In the genomic region with DNA sequence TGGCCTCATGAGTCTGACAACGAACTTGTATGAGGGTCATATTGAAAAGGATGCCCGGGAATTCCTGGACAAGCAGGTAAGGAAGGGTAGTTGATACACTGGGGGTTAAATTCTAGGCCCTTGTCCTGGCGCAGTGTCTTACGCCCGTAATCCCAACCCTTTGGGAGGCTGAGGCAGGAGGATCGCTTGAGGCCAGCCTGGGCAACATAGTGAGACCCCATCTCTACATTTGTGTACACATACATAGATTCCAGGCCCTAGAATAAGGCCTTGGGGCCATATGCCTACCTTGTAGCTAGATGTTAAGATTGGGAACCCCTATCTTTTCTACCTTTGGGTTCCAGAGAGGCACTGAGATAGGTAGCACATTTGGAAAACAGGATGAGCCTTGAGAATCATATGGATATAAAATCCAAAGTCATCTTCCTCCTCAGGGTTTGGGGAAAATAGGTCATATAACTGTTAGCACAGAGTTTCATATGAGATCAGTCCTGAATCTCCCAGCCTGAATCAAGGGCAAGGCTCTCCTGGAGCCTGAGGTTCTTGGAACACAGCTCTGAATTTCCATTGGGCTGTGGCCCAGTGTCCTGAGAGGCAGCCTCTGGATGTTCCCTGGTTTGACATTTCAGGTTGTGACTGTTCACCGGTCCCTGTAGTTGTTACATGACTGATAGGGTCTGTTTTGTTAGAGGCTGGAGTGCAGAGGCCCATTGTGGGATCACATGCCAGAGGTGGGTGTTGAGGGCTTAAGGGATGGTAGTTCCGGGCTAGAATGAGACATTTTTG, we compare ENCODE assay signal across 24 cellular contexts.
A peak's percentile ranks its signal among the peaks of the same experiment; 100 is the strongest.
DNase-seq lines count a peak whose midpoint lies in the region; ATAC-seq, FAIRE-seq and TF ChIP-seq lines count a peak whose summit lies in the region.
"Had no signal": no experiment of that assay in that cellular context is flagged by ENCODE, and none has a peak within 500 bp of the region (broad histone marks: within the 10 kb centered on the region; RNA-seq: fewer than 3 reads in every experiment).

No MANE protein-coding gene starts in this region.

- H3K4me1 Mint-ChIP-seq in stimulated activated naive B cell treated with anti-CD40 and anti-IgM and Interleukin-4, amounts not matched to agents 10 μg/mL and 1 μg/mL and 100 μg/mL, for 72 hours, result no peaks in the 10 kb centered on the region

- H3K4me1 ChIP-seq in K562 (replicated peaks in 1 of 2; ENCODE audit: control insufficient read depth in 2 of 2, insufficient read depth in 2 of 2, low read length in 2 of 2) (peaks cover 3 to 7% of the 10 kb centered on the region in 2 experiments; a peak in 3 of 5 replicates), heart left ventricle (peaks cover 0 to 46% (median 19%) of the 10 kb centered on the region in 12 donors), right cardiac atrium (ENCODE audit: control insufficient read depth, insufficient read depth, low read length) (peaks cover 22% of the 10 kb centered on the region), skeletal muscle tissue (ENCODE audit: control insufficient read depth in 3 of 3, insufficient read depth in 3 of 3, low read length in 3 of 3) (peaks cover 39 to 45% (median 43%) of the 10 kb centered on the region in 3 donors), PC-9 (replicated peaks; ENCODE audit: insufficient read depth) (no peaks in the 10 kb centered on the region)
- H3K4me1 ChIP-seq: A549; BLaER1 treated with 17β-estradiol and CSF1 and Interleukin-3, amounts not matched to agents 10 nM and 100 nM; SJSA1 had no signal

- no peaks in the 10 kb centered on the region for H3F3A ChIP-seq in PC-9 (ENCODE audit: insufficient read depth, low read depth)

- no peaks in the 10 kb centered on the region for H3K27me3 Mint-ChIP-seq in stimulated activated naive B cell treated with anti-CD40 and anti-IgM and Interleukin-4, amounts not matched to agents 10 μg/mL and 1 μg/mL and 100 μg/mL, for 72 hours
- H3K27me3 Mint-ChIP-seq: CD4-positive, alpha-beta T cell had no signal

- DNase-seq in K562 (ENCODE audit: extremely low read depth in 1 of 4, low spot score in 3 of 4) (no peak), heart left ventricle (peak in 3 of 5 donors; percentile 43 to 82 (median 72)), right cardiac atrium (no peak), PC-9 (no peak), HUDEP-2 (lab: John Stamatoyannopoulos, UW; ENCODE audit: unreplicated experiment in 76 of 76) (no peak)
- no peak for DNase-seq in stimulated activated naive B cell treated with anti-CD40 and anti-IgM and Interleukin-4, amounts not matched to agents 10 μg/mL and 1 μg/mL and 100 μg/mL, for 72 hours
- DNase-seq: AML-193; CD4-positive, alpha-beta T cell; EL; GDM1; HCEC 1CT; IMR-90; MM.1S; NCI-H2029; NCI-H446; NCI-H524 treated with DMSO at 0.1 percent for 48 hours; NCI-H774 had no signal

- no peak overlapping the region for H2AFZ ChIP-seq in K562 (ENCODE audit: low read depth, low read length)
- no peak overlapping the region for H2AFZ ChIP-seq in PC-9

- intact Hi-C loops in K562 (cut with micrococcal nuclease), result no loop called here
- intact Hi-C loops in heart left ventricle (cut with DNase I), result loop anchor here in 5 of 10 donors (2.0 to 10.0 kb wide), 4 partner anchors 103 to 113 kb away; no protein-coding TSS in a partner anchor
- intact Hi-C loops in right cardiac atrium (cut with DNase I), result no loop called here
- intact Hi-C loops in PC-9 (cut with micrococcal nuclease; ENCODE audit: unreplicated experiment), result no loop called here

- TF ChIP-seq EP300 in K562 (IDR thresholded peaks at IDR 0.05; ENCODE audit: low read length), result no peak

- H3K36me3 ChIP-seq in K562 (ENCODE audit: control insufficient read depth, insufficient read depth, low read length) (peaks cover 68% of the 10 kb centered on the region; the same call in 2 of the 3 replicates), heart left ventricle (peaks cover 0 to 73% (median 59%) of the 10 kb centered on the region in 9 donors), skeletal muscle tissue (ENCODE audit: control insufficient read depth in 3 of 3, insufficient read depth in 3 of 3, low read length in 3 of 3) (peaks cover 69 to 84% (median 76%) of the 10 kb centered on the region in 3 donors), PC-9 (ENCODE audit: low read depth) (no peaks in the 10 kb centered on the region)

- no peak overlapping the region for H3K27ac Mint-ChIP-seq in stimulated activated naive B cell treated with anti-CD40 and anti-IgM and Interleukin-4, amounts not matched to agents 10 μg/mL and 1 μg/mL and 100 μg/mL, for 72 hours
- H3K27ac Mint-ChIP-seq: CD4-positive, alpha-beta T cell had no signal

- H3K4me3 ChIP-seq in K562 (no peak overlapping the region), heart left ventricle (no peak overlapping the region), right cardiac atrium (ENCODE audit: low read length) (no peak overlapping the region), skeletal muscle tissue (ENCODE audit: low read length in 3 of 3) (no peak overlapping the region), PC-9 (no peak overlapping the region)
- H3K4me3 ChIP-seq: A549; BLaER1 treated with 17β-estradiol and CSF1 and Interleukin-3, amounts not matched to agents 10 nM and 100 nM; SJSA1 had no signal

- H3K9ac ChIP-seq in K562 (ENCODE audit: insufficient read depth in 1 of 2, low read depth in 2 of 2, low read length in 2 of 2) (no peak overlapping the region), skeletal muscle tissue (ENCODE audit: low read depth in 1 of 3, low read length in 3 of 3) (peak overlapping the region in 1 of 3 donors; percentile 45)
- H3K9ac ChIP-seq: BLaER1 treated with 17β-estradiol and CSF1 and Interleukin-3, amounts not matched to agents 10 nM and 100 nM; KMS-11 had no signal

- POLR2A ChIA-PET in K562 (lab: Yijun Ruan, JAX), result interaction anchor here (0.6 to 1.0 kb wide), 2 partner anchors 20 to 23 kb away, joined by 3 read pairs; no protein-coding TSS in a partner anchor
- POLR2A ChIA-PET in PC-9 (lab: Charles Lee; ENCODE audit: unreplicated experiment), result interaction anchor here (0.7 kb wide), 1 partner anchor 116 kb away, joined by 4 read pairs; no protein-coding TSS in a partner anchor

- no peaks in the 10 kb centered on the region for H4K20me1 ChIP-seq in K562 (replicated peaks; ENCODE audit: control insufficient read depth, insufficient read depth, low read length)
- H4K20me1 ChIP-seq in PC-9 (ENCODE audit: insufficient read depth), result no peaks in the 10 kb centered on the region

- no peak for TF ChIP-seq RAD21 in K562 (CRISPR knock-in tag; conservative IDR thresholded peaks at IDR 0.05 in 1 of 2, IDR thresholded peaks at IDR 0.05 in 1 of 2)

- H3K79me2 ChIP-seq in K562 (ENCODE audit: control insufficient read depth, insufficient read depth, low read length), result no peaks in the 10 kb centered on the region
- H3K79me2 ChIP-seq in PC-9 (ENCODE audit: low read depth), result no peaks in the 10 kb centered on the region

- H3K27me3 ChIP-seq in K562 (ENCODE audit: control insufficient read depth in 2 of 2, insufficient read depth in 2 of 2, low read length in 2 of 2) (no peaks in the 10 kb centered on the region), heart left ventricle (no peaks in the 10 kb centered on the region), right cardiac atrium (ENCODE audit: control insufficient read depth, insufficient read depth) (no peaks in the 10 kb centered on the region), skeletal muscle tissue (ENCODE audit: control insufficient read depth in 3 of 3, insufficient read depth in 3 of 3, low read length in 3 of 3) (no peaks in the 10 kb centered on the region), PC-9 (ENCODE audit: insufficient read depth, low read depth) (no peaks in the 10 kb centered on the region)
- H3K27me3 ChIP-seq: BLaER1 treated with 17β-estradiol and CSF1 and Interleukin-3, amounts not matched to agents 10 nM and 100 nM; SJSA1 had no signal

- H3K4me2 ChIP-seq in K562 (ENCODE audit: insufficient read depth, low read length) (no peak overlapping the region), PC-9 (no peak overlapping the region)
- H3K4me2 ChIP-seq: A549; BLaER1 treated with 17β-estradiol and CSF1 and Interleukin-3, amounts not matched to agents 10 nM and 100 nM; KMS-11 had no signal

- H3K9me3 Mint-ChIP-seq in stimulated activated naive B cell treated with anti-CD40 and anti-IgM and Interleukin-4, amounts not matched to agents 10 μg/mL and 1 μg/mL and 100 μg/mL, for 72 hours, result no peaks in the 10 kb centered on the region
- H3K9me3 Mint-ChIP-seq: CD4-positive, alpha-beta T cell had no signal

- FAIRE-seq in K562 (lab: Jason Lieb, UNC), result no peak
- FAIRE-seq: A549, GM12891, H1 had no signal

- ATAC-seq in K562 (no peak), heart left ventricle (peak; percentile 69 to 78 (median 75)), right cardiac atrium (peak; percentile 34 to 45)
- ATAC-seq in stimulated activated naive B cell treated with anti-CD40 and anti-IgM and Interleukin-4, amounts not matched to agents 10 μg/mL and 1 μg/mL and 100 μg/mL, for 72 hours (replicated peaks), result no peak
- ATAC-seq: A549 had no signal

- BruUV-seq in K562 (replicated peaks; lab: Mats Ljungman, UMichigan), result no TSS peak
- no TSS peak for BruUV-seq in PC-9 (replicated peaks; lab: Mats Ljungman, UMichigan)

- 96% methylated on average over 8 of the region's 8 CpGs for WGBS in K562 (ENCODE audit: insufficient coverage, low coverage, missing lambda C conversion rate)
- 82 to 90% (median 86%) methylated on average over 8 of the region's 8 CpGs for WGBS in heart left ventricle, 4 donors
- WGBS in right cardiac atrium, result 90% methylated on average over 8 of the region's 8 CpGs

- peaks cover 18 to 39% of the 10 kb centered on the region in 2 donors for H3K36me3 Mint-ChIP-seq in stimulated activated naive B cell treated with anti-CD40 and anti-IgM and Interleukin-4, amounts not matched to agents 10 μg/mL and 1 μg/mL and 100 μg/mL, for 72 hours

- no peak for TF ChIP-seq POLR2A in K562 (conservative IDR thresholded peaks at IDR 0.05)
- TF ChIP-seq POLR2A in heart left ventricle (IDR thresholded peaks at IDR 0.05), result no peak

- no peaks in the 10 kb centered on the region for H3K9me1 ChIP-seq in K562 (ENCODE audit: control insufficient read depth, insufficient read depth, low read length)

- CTCF ChIA-PET in K562 (lab: Yijun Ruan, JAX; ENCODE audit: low intra/inter-chr PET ratio) (no interaction called here), PC-9 (lab: Charles Lee) (no interaction called here)

- in situ Hi-C loops in K562 (cut with MboI), result no loop called here

- H3K9me3 ChIP-seq in K562 (replicated peaks; ENCODE audit: control insufficient read depth, insufficient read depth, low read depth, low read length) (no peaks in the 10 kb centered on the region), heart left ventricle (no peaks in the 10 kb centered on the region), right cardiac atrium (ENCODE audit: control insufficient read depth, low read length) (no peaks in the 10 kb centered on the region), skeletal muscle tissue (ENCODE audit: control insufficient read depth in 3 of 3, low read length in 3 of 3) (no peaks in the 10 kb centered on the region), PC-9 (ENCODE audit: insufficient read depth, low read depth) (no peaks in the 10 kb centered on the region)
- H3K9me3 ChIP-seq: A549; BLaER1 treated with 17β-estradiol and CSF1 and Interleukin-3, amounts not matched to agents 10 nM and 100 nM; SJSA1 had no signal

- H3K9me2 ChIP-seq in PC-9 (ENCODE audit: insufficient read depth), result no peaks in the 10 kb centered on the region

- no peak overlapping the region for H3K4me3 Mint-ChIP-seq in stimulated activated naive B cell treated with anti-CD40 and anti-IgM and Interleukin-4, amounts not matched to agents 10 μg/mL and 1 μg/mL and 100 μg/mL, for 72 hours
- H3K4me3 Mint-ChIP-seq: CD4-positive, alpha-beta T cell had no signal

- H3K27ac ChIP-seq in K562 (ENCODE audit: extremely low read depth, low read depth, low read length) (no peak overlapping the region), heart left ventricle (peak overlapping the region; percentile 64 to 94 (median 82)), right cardiac atrium (ENCODE audit: low read length) (peak overlapping the region; percentile 91), skeletal muscle tissue (ENCODE audit: low read depth, low read length) (peak overlapping the region; percentile 17), PC-9 (no peak overlapping the region)
- H3K27ac ChIP-seq: A549; BLaER1 treated with 17β-estradiol and CSF1 and Interleukin-3, amounts not matched to agents 10 nM and 100 nM; KMS-11; SJSA1 had no signal

- TF ChIP-seq CTCF in K562 (IDR thresholded peaks at IDR 0.05 in 2 of 3, conservative IDR thresholded peaks at IDR 0.05 in 1 of 3; ENCODE audit: insufficient read depth in 2 of 3, low read depth in 1 of 3, low read length in 3 of 3) (no peak), heart left ventricle (IDR thresholded peaks at IDR 0.05) (no peak), PC-9 (conservative IDR thresholded peaks at IDR 0.05) (no peak)

Comparison
In these comparisons a context has a peak if more than half of its experiments do, and no peak if none do; other contexts are left out.
1. DNase-seq: peak in heart left ventricle (3 of 5); none in K562 (0 of 4), right cardiac atrium (0 of 3), PC-9 (0 of 2), stimulated activated naive B cell treated with anti-CD40 and anti-IgM and Interleukin-4, amounts not matched to agents 10 μg/mL and 1 μg/mL and 100 μg/mL, for 72 hours (single experiment) and HUDEP-2 (0 of 76).
2. ATAC-seq: peak in heart left ventricle (4 of 4) and right cardiac atrium (2 of 2); none in K562 (single experiment) and stimulated activated naive B cell treated with anti-CD40 and anti-IgM and Interleukin-4, amounts not matched to agents 10 μg/mL and 1 μg/mL and 100 μg/mL, for 72 hours (0 of 2).
3. H3K27ac ChIP-seq: peak in heart left ventricle (12 of 12), right cardiac atrium (single experiment) and skeletal muscle tissue (single experiment); none in K562 (single experiment) and PC-9 (single experiment).